ENCODE assay signal across 8 cellular contexts in genomic region chr5:132490484-132491367, GRCh38. TPM values are rescaled to one million over a fixed set of nuclear protein-coding genes. Genes with fewer than 3 reads are reported as not detected.
DNase-seq lines count a peak whose midpoint lies in the region; ATAC-seq and TF ChIP-seq lines count a peak whose summit lies in the region.

Gene IRF1, minus strand, starts transcription at chr5:132490773. Its CDS starts 1,295 bp downstream, at chr5:132489478.

- ATAC-seq in activated T-helper 17 cell treated with anti-CD3 and anti-CD28 coated beads, Interleukin-2, amount 50 U/mL, for 72 hours (replicated peaks): peak; percentile 76
- ATAC-seq in natural killer cell: peak; percentile 72 to 90 (median 81)
- ATAC-seq in stimulated activated naive CD8-positive, alpha-beta T cell treated with anti-CD3 and anti-CD28 coated beads, Interleukin-15, Interleukin-2, amounts not matched to agents 100 U/mL and 50 U/mL, for 24 hours: peak; percentile 80

- H3K4me3 Mint-ChIP-seq in activated T-helper 17 cell treated with anti-CD3 and anti-CD28 coated beads, Interleukin-2, amount 50 U/mL, for 72 hours: peak within 1 kb of the TSS; percentile 96
- H3K4me3 Mint-ChIP-seq in natural killer cell: peak within 1 kb of the TSS; percentile 96

- peak within 1 kb of the TSS; percentile 69 for H3K4me3 ChIP-seq in fibroblast of mammary gland (ENCODE audit: control insufficient read depth, low read depth, low read length)

- H3K9me3 Mint-ChIP-seq in activated T-helper 17 cell treated with anti-CD3 and anti-CD28 coated beads, Interleukin-2, amount 50 U/mL, for 72 hours: no peaks in the 10 kb centered on the region
- H3K9me3 Mint-ChIP-seq in natural killer cell: no peaks in the 10 kb centered on the region

- H3K27ac ChIP-seq in RWPE1: peak within 1 kb of the TSS; percentile 89

- no peaks in the 10 kb centered on the region for H3K27me3 Mint-ChIP-seq in activated T-helper 17 cell treated with anti-CD3 and anti-CD28 coated beads, Interleukin-2, amount 50 U/mL, for 72 hours
- no peaks in the 10 kb centered on the region for H3K27me3 Mint-ChIP-seq in natural killer cell (ENCODE audit: low read depth in 2 of 2)

- peak; percentile 37 for TF ChIP-seq CTCF in LNCAP (IDR thresholded peaks at IDR 0.05)
- TF ChIP-seq CTCF in RWPE1 (conservative IDR thresholded peaks at IDR 0.05; ENCODE audit: low read depth): 0 out of 2 replicates have a peak, but pooled peaks have one; percentile 36
- no peak for TF ChIP-seq CTCF in fibroblast of mammary gland (conservative IDR thresholded peaks at IDR 0.05; ENCODE audit: control insufficient read depth, insufficient read depth, low read depth, low read length)
- no peak for TF ChIP-seq CTCF in natural killer cell (IDR thresholded peaks at IDR 0.05)

- peaks cover 47% of the 10 kb centered on the region for H3K4me1 Mint-ChIP-seq in activated T-helper 17 cell treated with anti-CD3 and anti-CD28 coated beads, Interleukin-2, amount 50 U/mL, for 72 hours
- H3K4me1 Mint-ChIP-seq in natural killer cell: peaks cover 72 to 81% of the 10 kb centered on the region in 2 donors

- peak within 1 kb of the TSS; percentile 98 for H3K27ac Mint-ChIP-seq in activated T-helper 17 cell treated with anti-CD3 and anti-CD28 coated beads, Interleukin-2, amount 50 U/mL, for 72 hours
- H3K27ac Mint-ChIP-seq in natural killer cell: peak within 1 kb of the TSS; percentile 97 to 100

- intact Hi-C loops in natural killer cell (cut with micrococcal nuclease): loop anchor here (1.0 to 5.0 kb wide), 5 partner anchors 32 to 693 kb away; partner anchors contain the start of genes FNIP1 and RAD50

- CTCF ChIA-PET in RWPE1 (lab: Yijun Ruan, JAX): interaction anchor here (0.6 to 2.7 kb wide), 12 partner anchors 10 to 253 kb away, joined by 3 to 21 read pairs (median 4); partner anchors contain the start of gene SLC22A4

- DNase-seq in ELF-1 (ENCODE audit: low read depth, low spot score) (peak; percentile 97), GOT3 (lab: John Stamatoyannopoulos, UW) (peak; percentile 96), RWPE1 (ENCODE audit: low spot score) (peak; percentile 98), fibroblast of mammary gland (ENCODE audit: low read depth) (peak; percentile 92), natural killer cell (peak; percentile 98)
- peak; percentile 99 for DNase-seq in stimulated activated naive CD8-positive, alpha-beta T cell treated with anti-CD3 and anti-CD28 coated beads, Interleukin-15, Interleukin-2, amounts not matched to agents 100 U/mL and 50 U/mL, for 24 hours

- POLR2A ChIA-PET in RWPE1 (lab: Yijun Ruan, JAX; ENCODE audit: low non-redundant PET): interaction anchor here (0.5 to 1.9 kb wide), 4 partner anchors 8 to 80 kb away, joined by 3 to 7 read pairs (median 4); no protein-coding TSS in a partner anchor

- H3K36me3 Mint-ChIP-seq in activated T-helper 17 cell treated with anti-CD3 and anti-CD28 coated beads, Interleukin-2, amount 50 U/mL, for 72 hours (ENCODE audit: low read depth): peaks cover 57% of the 10 kb centered on the region
- peaks cover 21% of the 10 kb centered on the region for H3K36me3 Mint-ChIP-seq in natural killer cell

RNA-seq across cellular contexts. Expression of gene IRF1, which starts in this region (rescaled TPM):
- total RNA-seq in activated T-helper 17 cell treated with anti-CD3 and anti-CD28 coated beads, Interleukin-2, amount 50 U/mL, for 72 hours: 100 to 1,000 TPM; 125 to 174 TPM
- 1,000 to 10,000 TPM; 1,190 to 1,513 (median 1,282) TPM for total RNA-seq in natural killer cell

Comparison
In these comparisons a context has a peak if more than half of its experiments do, and no peak if none do; other contexts are left out.
1. Peak in every context shown above with its lines: DNase-seq, ATAC-seq, H3K4me3 ChIP-seq and H3K27ac ChIP-seq.
2. RNA of gene IRF1 (total RNA-seq): 1,190 to 1,513 TPM in natural killer cell; 125 to 174 TPM in activated T-helper 17 cell treated with anti-CD3 and anti-CD28 coated beads, Interleukin-2, amount 50 U/mL, for 72 hours; every median in the first group is over 4 times any median in the second.
3. CTCF ChIP-seq: peak in LNCAP (single experiment) and RWPE1 (single experiment); none in fibroblast of mammary gland (single experiment) and natural killer cell (single experiment).